ENCODE assay signal across 1 cellular context in the genomic region with DNA sequence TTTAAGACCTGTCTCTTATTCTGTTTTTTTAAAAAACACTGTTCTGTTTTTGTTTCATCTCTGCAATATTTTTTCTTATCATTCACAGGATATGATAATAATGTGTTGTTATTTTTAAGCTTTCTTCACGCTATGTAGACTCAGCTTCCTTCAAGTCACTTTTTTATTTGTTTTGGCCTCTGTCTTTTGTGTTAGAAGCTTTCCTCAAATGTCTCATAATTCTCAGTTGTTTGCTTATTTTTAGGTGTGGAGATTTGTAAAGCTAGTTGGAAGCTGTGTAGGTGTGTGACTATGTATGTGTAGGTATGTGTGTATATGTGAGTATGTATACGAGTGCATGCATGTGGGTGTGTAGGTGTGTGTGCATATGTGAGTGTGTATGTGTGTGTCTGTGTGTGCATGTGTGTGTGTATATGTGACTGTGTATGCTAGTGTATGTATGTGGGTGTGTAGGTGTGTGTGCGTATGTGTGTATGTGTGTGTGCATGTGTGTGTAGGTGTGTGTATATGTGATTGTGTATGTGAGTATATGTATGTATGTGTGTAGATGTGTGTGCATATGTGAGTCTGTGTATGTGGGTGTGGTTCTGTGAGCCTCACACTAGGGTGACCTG.
TF ChIP-seq lines count a peak whose summit lies in the region.

No MANE protein-coding gene starts in this region.

TF ChIP-seq in GM12878, 131 proteins besides CTCF, POLR2A, EP300 and RAD21 (continued from another document):
- TF ChIP-seq, protein P1, sequence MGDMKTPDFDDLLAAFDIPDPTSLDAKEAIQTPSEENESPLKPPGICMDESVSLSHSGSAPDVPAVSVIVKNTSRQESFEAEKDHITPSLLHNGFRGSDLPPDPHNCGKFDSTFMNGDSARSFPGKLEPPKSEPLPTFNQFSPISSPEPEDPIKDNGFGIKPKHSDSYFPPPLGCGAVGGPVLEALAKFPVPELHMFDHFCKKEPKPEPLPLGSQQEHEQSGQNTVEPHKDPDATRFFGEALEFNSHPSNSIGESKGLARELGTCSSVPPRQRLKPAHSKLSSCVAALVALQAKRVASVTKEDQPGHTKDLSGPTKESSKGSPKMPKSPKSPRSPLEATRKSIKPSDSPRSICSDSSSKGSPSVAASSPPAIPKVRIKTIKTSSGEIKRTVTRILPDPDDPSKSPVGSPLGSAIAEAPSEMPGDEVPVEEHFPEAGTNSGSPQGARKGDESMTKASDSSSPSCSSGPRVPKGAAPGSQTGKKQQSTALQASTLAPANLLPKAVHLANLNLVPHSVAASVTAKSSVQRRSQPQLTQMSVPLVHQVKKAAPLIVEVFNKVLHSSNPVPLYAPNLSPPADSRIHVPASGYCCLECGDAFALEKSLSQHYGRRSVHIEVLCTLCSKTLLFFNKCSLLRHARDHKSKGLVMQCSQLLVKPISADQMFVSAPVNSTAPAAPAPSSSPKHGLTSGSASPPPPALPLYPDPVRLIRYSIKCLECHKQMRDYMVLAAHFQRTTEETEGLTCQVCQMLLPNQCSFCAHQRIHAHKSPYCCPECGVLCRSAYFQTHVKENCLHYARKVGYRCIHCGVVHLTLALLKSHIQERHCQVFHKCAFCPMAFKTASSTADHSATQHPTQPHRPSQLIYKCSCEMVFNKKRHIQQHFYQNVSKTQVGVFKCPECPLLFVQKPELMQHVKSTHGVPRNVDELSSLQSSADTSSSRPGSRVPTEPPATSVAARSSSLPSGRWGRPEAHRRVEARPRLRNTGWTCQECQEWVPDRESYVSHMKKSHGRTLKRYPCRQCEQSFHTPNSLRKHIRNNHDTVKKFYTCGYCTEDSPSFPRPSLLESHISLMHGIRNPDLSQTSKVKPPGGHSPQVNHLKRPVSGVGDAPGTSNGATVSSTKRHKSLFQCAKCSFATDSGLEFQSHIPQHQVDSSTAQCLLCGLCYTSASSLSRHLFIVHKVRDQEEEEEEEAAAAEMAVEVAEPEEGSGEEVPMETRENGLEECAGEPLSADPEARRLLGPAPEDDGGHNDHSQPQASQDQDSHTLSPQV (IDR thresholded peaks at IDR 0.05), result no peak
